In the genomic region with DNA sequence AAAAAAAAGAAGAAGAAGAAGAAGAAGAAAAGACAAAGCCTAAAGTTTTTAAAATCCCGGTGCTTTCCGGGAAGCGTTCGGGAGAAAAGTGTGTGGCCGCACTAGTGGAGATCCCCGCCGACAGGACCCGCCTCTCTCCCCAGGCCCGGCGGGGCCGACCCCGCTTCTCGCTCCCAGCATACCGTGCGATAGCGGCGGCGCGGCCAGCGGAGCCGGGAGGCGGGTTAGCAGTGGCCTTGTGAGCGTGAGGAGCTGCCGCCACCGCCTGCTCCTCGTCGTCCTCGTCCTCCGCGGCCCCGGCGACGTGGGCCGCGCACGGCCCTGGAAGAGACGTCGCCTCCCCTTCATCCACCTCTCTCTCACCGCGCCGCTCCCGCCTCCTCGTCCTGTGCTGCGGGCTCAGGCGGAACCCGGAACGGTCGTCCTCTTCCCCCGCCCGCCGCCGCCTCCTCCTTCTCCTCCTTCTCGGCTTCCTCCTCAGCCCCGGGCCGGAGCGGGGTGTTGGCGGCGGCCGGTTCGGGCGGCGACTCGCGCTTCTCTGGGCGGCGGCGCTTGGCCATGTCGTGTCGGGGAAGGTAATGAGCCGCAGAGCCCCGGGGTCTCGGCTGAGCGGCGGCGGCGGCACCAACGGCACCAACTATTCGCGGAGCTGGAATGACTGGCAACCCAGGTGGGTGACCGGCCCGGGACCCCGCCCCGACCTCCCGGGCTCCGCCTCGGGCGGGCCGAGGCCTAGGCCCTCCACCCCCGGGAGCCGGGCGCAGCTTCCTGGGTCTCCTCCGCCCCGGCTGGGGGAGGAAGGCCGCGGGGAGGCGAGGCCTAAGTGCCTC, we compare ENCODE assay signal across 8 cellular contexts.
DNase-seq lines count a peak whose midpoint lies in the region; ATAC-seq and TF ChIP-seq lines count a peak whose summit lies in the region.
"Not testable (repeated sequence)": the region's sequence is repeated elsewhere in the genome, so short reads cannot be mapped to it uniquely, and the experiment has no call there.

No MANE protein-coding gene starts in this region.

- ATAC-seq in GM18873 (IDR thresholded peaks at IDR 0.05; ENCODE audit: low FRiP score, unreplicated experiment) (peak; percentile 59), HG03103 (IDR thresholded peaks at IDR 0.05; ENCODE audit: low read depth, unreplicated experiment) (peak; percentile 58)
- peak; percentile 84 to 85 for ATAC-seq in activated CD4-positive, CD25-positive, alpha-beta regulatory T cell treated with anti-CD3 and anti-CD28 coated beads, Interleukin-2, amount 50 U/mL, for 24 hours

- H3K27ac ChIP-seq in skeletal muscle tissue (ENCODE audit: low read depth, low read length) = peak overlapping the region; percentile 90

- H3K4me3 ChIP-seq in cardiac fibroblast (replicated peaks in 1 of 2; ENCODE audit: low read depth in 2 of 2, low read length in 2 of 2) (peak overlapping the region; percentile 63 to 66), skeletal muscle tissue (ENCODE audit: low read length in 3 of 3) (peak overlapping the region; percentile 66 to 84 (median 70))

- peak overlapping the region; percentile 79 to 88 (median 82) for H3K9ac ChIP-seq in skeletal muscle tissue (ENCODE audit: low read depth in 1 of 3, low read length in 3 of 3)

- not testable (repeated sequence) for H3K9me3 ChIP-seq in skeletal muscle tissue (ENCODE audit: control insufficient read depth in 3 of 3, low read length in 3 of 3)

- not testable (repeated sequence) for H3K27me3 ChIP-seq in skeletal muscle tissue (ENCODE audit: control insufficient read depth in 3 of 3, insufficient read depth in 3 of 3, low read length in 3 of 3)

- in situ Hi-C loops in ACHN (cut with HindIII; ENCODE audit: low pct_ligation_motif_present, low pct_unique_long_range_greater_than_20kb, low sequenced_read_pairs) = not testable (repeated sequence)

- H3K4me1 Mint-ChIP-seq in immature natural killer cell = not testable (repeated sequence)

- H3K27ac Mint-ChIP-seq in immature natural killer cell = peak overlapping the region; percentile 85 to 99 (median 94)

- not testable (repeated sequence) for H3K36me3 Mint-ChIP-seq in immature natural killer cell

- H3K36me3 ChIP-seq in skeletal muscle tissue (ENCODE audit: control insufficient read depth in 3 of 3, insufficient read depth in 3 of 3, low read length in 3 of 3) = not testable (repeated sequence)

- H3K27me3 Mint-ChIP-seq in immature natural killer cell (ENCODE audit: low read depth in 3 of 3) = not testable (repeated sequence)

- not testable (repeated sequence) for H3K4me1 ChIP-seq in skeletal muscle tissue (ENCODE audit: control insufficient read depth in 3 of 3, insufficient read depth in 3 of 3, low read length in 3 of 3)

- DNase-seq in ACHN (peak; percentile 82), NCI-H226 (peak; percentile 71), cardiac fibroblast (ENCODE audit: low read depth in 2 of 2) (peak; percentile 65 to 68), immature natural killer cell (peak; percentile 69 to 73 (median 72))

- peak overlapping the region; percentile 92 to 99 (median 96) for H3K4me3 Mint-ChIP-seq in immature natural killer cell

- not testable (repeated sequence) for H3K9me3 Mint-ChIP-seq in immature natural killer cell

- not testable (repeated sequence) for TF ChIP-seq CTCF in cardiac fibroblast (IDR thresholded peaks at IDR 0.05; ENCODE audit: low read depth, low read length)

Comparison
In these comparisons a context has a peak if more than half of its experiments do, and no peak if none do; other contexts are left out.
1. Peak in every context shown above with its lines: DNase-seq, ATAC-seq, H3K4me3 ChIP-seq and H3K27ac ChIP-seq.